In genomic region chr4:76463568-76463967, GRCh38 we compare ENCODE assay signal across 26 cellular contexts. TPM values are rescaled to one million over a fixed set of nuclear protein-coding genes. Genes with fewer than 3 reads are reported as not detected.
A peak's percentile ranks its signal among the peaks of the same experiment; 100 is the strongest.
DNase-seq lines count a peak whose midpoint lies in the region; TF ChIP-seq lines count a peak whose summit lies in the region.
"Had no signal": no experiment of that assay in that cellular context is flagged by ENCODE, and none has a peak within 500 bp of the region (broad histone marks: within the 10 kb centered on the region; RNA-seq: fewer than 3 reads in every experiment).

No MANE protein-coding gene starts in this region.

- H2BK120ac ChIP-seq in trophoblast cell (ENCODE audit: insufficient read depth, low read length, poor library complexity), result no peak overlapping the region

- no peak for TF ChIP-seq POLR2A in testis (IDR thresholded peaks at IDR 0.05)

- H2BK5ac ChIP-seq in trophoblast cell (ENCODE audit: low read depth, low read length, poor library complexity), result no peak overlapping the region

- H4K8ac ChIP-seq in trophoblast cell (ENCODE audit: low read depth, low read length), result no peak overlapping the region

- intact Hi-C loops in testis (cut with DNase I; ENCODE audit: low total_unique reads), result no loop called here

- peak overlapping the region; percentile 30 for H3K27ac Mint-ChIP-seq in chondrocyte (ENCODE audit: unreplicated experiment)
- H3K27ac Mint-ChIP-seq: CD14-positive monocyte; CD4-positive, alpha-beta memory T cell; CD4-positive, CD25-positive, alpha-beta regulatory T cell had no signal

- H4K12ac ChIP-seq in trophoblast cell (ENCODE audit: low read depth, low read length), result no peak overlapping the region

- H2AFZ ChIP-seq in trophoblast cell (ENCODE audit: insufficient read depth, low read length, poor library complexity), result no peak overlapping the region

- H3K23ac ChIP-seq in trophoblast cell (ENCODE audit: low read length), result no peak overlapping the region

- H3K4me1 Mint-ChIP-seq in chondrocyte (ENCODE audit: low read depth), result peaks cover 16% of the 10 kb centered on the region
- H3K4me1 Mint-ChIP-seq: CD14-positive monocyte; CD4-positive, alpha-beta memory T cell; CD4-positive, CD25-positive, alpha-beta regulatory T cell; CD8-positive, alpha-beta memory T cell had no signal

- H3K27me3 Mint-ChIP-seq in chondrocyte (ENCODE audit: low read depth), result no peaks in the 10 kb centered on the region

- H2BK12ac ChIP-seq in trophoblast cell (ENCODE audit: low read length), result no peak overlapping the region

- no peak overlapping the region for H3K9ac ChIP-seq in trophoblast cell (ENCODE audit: low read length)
- H3K9ac ChIP-seq: BLaER1 had no signal

- H3K27ac ChIP-seq in HEK293 (ENCODE audit: extremely low read depth, low read depth, low read length) (no peak overlapping the region), trophoblast cell (ENCODE audit: low read depth, low read length) (no peak overlapping the region), testis (no peak overlapping the region)
- H3K27ac ChIP-seq: 22Rv1, BLaER1 had no signal

- no peaks in the 10 kb centered on the region for H3K36me3 ChIP-seq in HEK293 (ENCODE audit: control insufficient read depth in 2 of 2, insufficient read depth in 1 of 2, low read length in 2 of 2)
- peaks cover 3 to 6% of the 10 kb centered on the region in 2 experiments for H3K36me3 ChIP-seq in trophoblast cell (ENCODE audit: control insufficient read depth in 1 of 2, insufficient read depth in 2 of 2, low read length in 2 of 2)
- H3K36me3 ChIP-seq in testis (ENCODE audit: low read depth, missing control alignments), result no peaks in the 10 kb centered on the region
- H3K36me3 ChIP-seq: BE2C, BLaER1 had no signal

- DNase-seq in chondrocyte (ENCODE audit: low spot score) (no peak), trophoblast cell (no peak), testis (no peak), A172 (ENCODE audit: low spot score) (no peak)
- DNase-seq: ACHN; BE2C; C1 segment of cervical spinal cord; CD4-positive, alpha-beta memory T cell; CD4-positive, CD25-positive, alpha-beta regulatory T cell; CD8-positive, alpha-beta memory T cell; COR-L47; DMS 273 treated with DMSO at 0.1 percent for 48 hours; DMS153; DMS53; DMS79; DND-41; EL; GDM1 had no signal

- no peak overlapping the region for H2AK5ac ChIP-seq in trophoblast cell (ENCODE audit: low read length)

- H3K36me3 Mint-ChIP-seq in chondrocyte (ENCODE audit: low read depth), result peaks cover 7% of the 10 kb centered on the region
- H3K36me3 Mint-ChIP-seq: CD14-positive monocyte; CD4-positive, alpha-beta memory T cell; CD4-positive, CD25-positive, alpha-beta regulatory T cell had no signal

- H3K79me2 ChIP-seq in trophoblast cell (ENCODE audit: control insufficient read depth, insufficient read depth, low read length, poor library complexity), result peaks cover 5% of the 10 kb centered on the region

- no peak overlapping the region for H3K18ac ChIP-seq in trophoblast cell (ENCODE audit: low read length)

- H3K9me3 ChIP-seq in HEK293 (ENCODE audit: control insufficient read depth, insufficient read depth, low read depth, low read length) (no peaks in the 10 kb centered on the region), trophoblast cell (ENCODE audit: insufficient read depth, low read depth, low read length) (peaks cover 6% of the 10 kb centered on the region), testis (no peaks in the 10 kb centered on the region)
- H3K9me3 ChIP-seq: BE2C had no signal

- POLR2A ChIA-PET in HEK293 (lab: Yijun Ruan, JAX), result no interaction called here

- WGBS in trophoblast cell (ENCODE audit: extremely low coverage, insufficient coverage, insufficient read length), result no CpG with 5 or more reads among the region's 2 CpGs
- WGBS in testis, 2 donors, result 94% methylated on average over 2 of the region's 2 CpGs; no CpG with 5 or more reads in 1 of the 2 donors

- no peak overlapping the region for H3K4me3 ChIP-seq in HEK293 (ENCODE audit: low read depth, low read length)
- no peak overlapping the region for H3K4me3 ChIP-seq in trophoblast cell (ENCODE audit: low read depth, low read length)
- H3K4me3 ChIP-seq in testis, result no peak overlapping the region
- H3K4me3 ChIP-seq: BLaER1 had no signal

- CTCF ChIA-PET in HEK293 (lab: Yijun Ruan, JAX), result no interaction called here

- peaks cover 12% of the 10 kb centered on the region for H3K79me1 ChIP-seq in trophoblast cell (ENCODE audit: low read length)

- no peak overlapping the region for H3K14ac ChIP-seq in trophoblast cell (ENCODE audit: low read length)

- no peaks in the 10 kb centered on the region for H3K4me1 ChIP-seq in HEK293 (ENCODE audit: control insufficient read depth, insufficient read depth, low read length)
- peaks cover 0 to 8% of the 10 kb centered on the region in 2 experiments for H3K4me1 ChIP-seq in trophoblast cell (ENCODE audit: control insufficient read depth in 1 of 2, insufficient read depth in 2 of 2, low read length in 2 of 2)
- H3K4me1 ChIP-seq in testis, result no peaks in the 10 kb centered on the region
- H3K4me1 ChIP-seq: BE2C, BLaER1 had no signal

- H3K4me3 Mint-ChIP-seq in chondrocyte (ENCODE audit: unreplicated experiment), result no peak overlapping the region
- H3K4me3 Mint-ChIP-seq: CD14-positive monocyte; CD4-positive, alpha-beta memory T cell; CD8-positive, alpha-beta memory T cell had no signal

- TF ChIP-seq CTCF in HEK293 (tag by site-specific recombination; IDR thresholded peaks at IDR 0.05), result no peak
- no peak for TF ChIP-seq CTCF in chondrocyte (IDR thresholded peaks at IDR 0.05)
- no peak for TF ChIP-seq CTCF in testis (IDR thresholded peaks at IDR 0.05)

- no peaks in the 10 kb centered on the region for H3K27me3 ChIP-seq in trophoblast cell (ENCODE audit: insufficient read depth, low read length)
- no peaks in the 10 kb centered on the region for H3K27me3 ChIP-seq in testis
- H3K27me3 ChIP-seq: BE2C, BLaER1 had no signal

- peaks cover 8% of the 10 kb centered on the region for H3K9me3 Mint-ChIP-seq in chondrocyte (ENCODE audit: low read depth)

- no peak overlapping the region for H4K91ac ChIP-seq in trophoblast cell (ENCODE audit: low read depth, low read length)

- H3K4ac ChIP-seq in trophoblast cell (ENCODE audit: low read depth, low read length), result peak overlapping the region; percentile 21

- H3K4me2 ChIP-seq in trophoblast cell (ENCODE audit: low read length), result no peak overlapping the region
- H3K4me2 ChIP-seq: BLaER1 had no signal

TF ChIP-seq in HEK293, 187 proteins besides CTCF, POLR2A, EP300 and RAD21:
- TF ChIP-seq SETDB1 (IDR thresholded peaks at IDR 0.05; ENCODE audit: insufficient read length, low read length) (peak; percentile 79), ZNF585B (tag by site-specific recombination; IDR thresholded peaks at IDR 0.05) (peak; percentile 37), ZNF404 (tag by site-specific recombination; IDR thresholded peaks at IDR 0.05) (no peak), ZNF157 (tag by site-specific recombination; IDR thresholded peaks at IDR 0.05) (no peak)
TF ChIP-seq in HEK293: peak in this region for 2.

RNA-seq across cellular contexts. Expression of gene SHROOM3, which starts 28.5 kb away (rescaled TPM):
- total RNA-seq in chondrocyte (29.2 to 43.4 TPM (median 42.7 TPM) in 3 replicates), testis (1 to 10 TPM; 6.4 to 7.2 TPM)
- 27.1 and 28.2 TPM in 2 replicates for polyA plus RNA-seq in trophoblast cell (2013)
- polyA plus RNA-seq in testis (ENCODE audit: insufficient read depth, low read depth, low replicate concordance), result 3.9 TPM
- total RNA-seq in A172 (2014; rRNA removed; shearing (Covaris generic)), result 13.2 and 19.0 TPM in 2 replicates
- total RNA-seq: CD4-positive, alpha-beta memory T cell; CD4-positive, CD25-positive, alpha-beta regulatory T cell; CD8-positive, alpha-beta memory T cell had no signal
- polyA plus RNA-seq: CD14-positive monocyte; CD4-positive, alpha-beta memory T cell; CD4-positive, CD25-positive, alpha-beta regulatory T cell; CD8-positive, alpha-beta memory T cell had no signal

RNA-seq across cellular contexts. Expression of gene CCDC158, which starts 42.6 kb away (rescaled TPM):
- total RNA-seq in chondrocyte (not detected in 3 replicates), testis (10 to 100 TPM; 20.0 to 51.9 TPM)
- polyA plus RNA-seq in trophoblast cell (2013), result not detected in 2 replicates
- 39.2 TPM for polyA plus RNA-seq in testis (ENCODE audit: insufficient read depth, low read depth, low replicate concordance)
- not detected in 2 replicates for total RNA-seq in A172 (2014; rRNA removed; shearing (Covaris generic))
- total RNA-seq: A673; CD4-positive, alpha-beta memory T cell; CD4-positive, CD25-positive, alpha-beta regulatory T cell; CD8-positive, alpha-beta memory T cell; Daoy; G401 had no signal
- polyA plus RNA-seq: AG04450; CD14-positive monocyte; CD4-positive, alpha-beta memory T cell; CD4-positive, CD25-positive, alpha-beta regulatory T cell; CD8-positive, alpha-beta memory T cell had no signal

Comparison
In these comparisons a context has a peak if more than half of its experiments do, and no peak if none do; other contexts are left out.
1. RNA of gene CCDC158, which starts 42.6 kb away (total RNA-seq): 20.0 to 51.9 TPM in testis; not detected in chondrocyte and not detected in A172; every median in the first group is over 10 times any median in the second.